In genomic region chr12:116878567-116879508, GRCh38 we compare ENCODE assay signal across 8 cellular contexts. TPM values are rescaled to one million over a fixed set of nuclear protein-coding genes. Genes with fewer than 3 reads are reported as not detected.
DNase-seq lines count a peak whose midpoint lies in the region; ATAC-seq and TF ChIP-seq lines count a peak whose summit lies in the region.

No MANE protein-coding gene starts in this region.

- H3K79me2 ChIP-seq in Karpas-422 (ENCODE audit: low read length) = no peaks in the 10 kb centered on the region

- CTCF ChIA-PET in CD8-positive, alpha-beta T cell (lab: Charles Lee) = interaction anchor here (0.7 kb wide), 1 partner anchor 25 kb away, joined by 3 read pairs; no protein-coding TSS in a partner anchor

- no peak for DNase-seq in CD8-positive, alpha-beta T cell
- DNase-seq in Karpas-422 (no peak), colonic mucosa (peak; percentile 62), natural killer cell (no peak), NCI-H2227 treated with DMSO at 0.1 percent for 48 hours (lab: John Stamatoyannopoulos, UW) (no peak), NCI-H1930 (lab: John Stamatoyannopoulos, UW) (no peak), NCI-H2107 (lab: John Stamatoyannopoulos, UW) (no peak), GM19238 (ENCODE audit: insufficient read length, low spot score) (no peak)

- H3K9me3 ChIP-seq in CD8-positive, alpha-beta T cell (ENCODE audit: low read length) = no peaks in the 10 kb centered on the region
- H3K9me3 ChIP-seq in Karpas-422 (ENCODE audit: low read length) (no peaks in the 10 kb centered on the region), colonic mucosa (no peaks in the 10 kb centered on the region)

- H3K27me3 Mint-ChIP-seq in CD8-positive, alpha-beta T cell (ENCODE audit: low read depth) = peaks cover 73% of the 10 kb centered on the region
- H3K27me3 Mint-ChIP-seq in natural killer cell (ENCODE audit: low read depth in 2 of 2) = peaks cover 67 to 81% of the 10 kb centered on the region in 2 donors

- H3K4me3 ChIP-seq in CD8-positive, alpha-beta T cell (ENCODE audit: low read depth, low read length) = peak overlapping the region; percentile 35
- H3K4me3 ChIP-seq in Karpas-422 (ENCODE audit: low read length) = peak overlapping the region; percentile 65
- peak overlapping the region; percentile 29 for H3K4me3 ChIP-seq in colonic mucosa

- no peaks in the 10 kb centered on the region for H4K20me1 ChIP-seq in Karpas-422 (ENCODE audit: insufficient read depth, low read depth, low read length)

- H3K9ac ChIP-seq in Karpas-422 (ENCODE audit: low read length) (peak overlapping the region; percentile 51), colonic mucosa (ENCODE audit: low read depth in 2 of 2, low read length in 2 of 2) (peak overlapping the region; percentile 12 to 15)

- H3K4me2 ChIP-seq in Karpas-422 (ENCODE audit: low read depth, low read length, poor library complexity, severe bottlenecking) = peak overlapping the region; percentile 77

- POLR2A ChIA-PET in CD8-positive, alpha-beta T cell (lab: Charles Lee) = no interaction called here

- H3K9me2 ChIP-seq in Karpas-422 (replicated peaks; ENCODE audit: insufficient read depth, low read length) = no peaks in the 10 kb centered on the region

- H3K4me1 ChIP-seq in CD8-positive, alpha-beta T cell (ENCODE audit: insufficient read depth, low read length) = peaks cover 37% of the 10 kb centered on the region
- H3K4me1 ChIP-seq in Karpas-422 (ENCODE audit: low read length) = peaks cover 31% of the 10 kb centered on the region
- H3K4me1 ChIP-seq in colonic mucosa = peaks cover 12% of the 10 kb centered on the region

- ATAC-seq in CD8-positive, alpha-beta T cell = no peak
- no peak for ATAC-seq in natural killer cell

- 0 out of 2 replicates have a peak overlapping the region, but pooled peaks have one; percentile 48 for H2AFZ ChIP-seq in Karpas-422 (ENCODE audit: low read length)

- H3K4me3 Mint-ChIP-seq in CD8-positive, alpha-beta T cell = peak overlapping the region; percentile 79
- H3K4me3 Mint-ChIP-seq in natural killer cell = peak overlapping the region; percentile 59

- H3K27me3 ChIP-seq in CD8-positive, alpha-beta T cell (ENCODE audit: insufficient read depth, low read length) = peaks cover 30% of the 10 kb centered on the region
- peaks cover 2% of the 10 kb centered on the region; the same call in 1 of the 2 replicates for H3K27me3 ChIP-seq in Karpas-422 (ENCODE audit: low read length)
- peaks cover 52% of the 10 kb centered on the region for H3K27me3 ChIP-seq in colonic mucosa

- peaks cover 35% of the 10 kb centered on the region for H3K4me1 Mint-ChIP-seq in CD8-positive, alpha-beta T cell (ENCODE audit: low read depth)
- peaks cover 18 to 25% of the 10 kb centered on the region in 2 donors for H3K4me1 Mint-ChIP-seq in natural killer cell

- intact Hi-C loops in CD8-positive, alpha-beta T cell (cut with DNase I, micrococcal nuclease) = no loop called here
- intact Hi-C loops in colonic mucosa (cut with DNase I) (no loop called here), natural killer cell (cut with micrococcal nuclease) (no loop called here)

- H3K36me3 ChIP-seq in CD8-positive, alpha-beta T cell (ENCODE audit: insufficient read depth, low read length) = no peaks in the 10 kb centered on the region
- H3K36me3 ChIP-seq in Karpas-422 (ENCODE audit: insufficient read depth, low read length) (no peaks in the 10 kb centered on the region), colonic mucosa (no peaks in the 10 kb centered on the region)

- H3K27ac ChIP-seq in CD8-positive, alpha-beta T cell (ENCODE audit: low read depth, low read length) = no peak overlapping the region
- H3K27ac ChIP-seq in Karpas-422 (ENCODE audit: low read length) (no peak overlapping the region), colonic mucosa (no peak overlapping the region)

- peaks cover 3% of the 10 kb centered on the region for H3K9me3 Mint-ChIP-seq in CD8-positive, alpha-beta T cell
- no peaks in the 10 kb centered on the region for H3K9me3 Mint-ChIP-seq in natural killer cell

- no peak for TF ChIP-seq CTCF in CD8-positive, alpha-beta T cell (IDR thresholded peaks at IDR 0.05)
- no peak for TF ChIP-seq CTCF in colonic mucosa (IDR thresholded peaks at IDR 0.05)
- TF ChIP-seq CTCF in natural killer cell (IDR thresholded peaks at IDR 0.05) = no peak

- H3K27ac Mint-ChIP-seq in CD8-positive, alpha-beta T cell = no peak overlapping the region
- H3K27ac Mint-ChIP-seq in natural killer cell = no peak overlapping the region

- H3K36me3 Mint-ChIP-seq in CD8-positive, alpha-beta T cell = no peaks in the 10 kb centered on the region
- H3K36me3 Mint-ChIP-seq in natural killer cell = no peaks in the 10 kb centered on the region

RNA-seq across cellular contexts. Expression of gene HRK, which starts 2.4 kb away (rescaled TPM):
- total RNA-seq in CD8-positive, alpha-beta T cell = under 1 TPM in 1 of 2 experiments, not detected in 1; 0.05 TPM
- 0.94 and 1.2 TPM in 2 replicates for total RNA-seq in Karpas-422 (2014; rRNA removed; shearing (Covaris generic); ENCODE audit: low replicate concordance)
- under 1 TPM; 0.19 to 0.52 TPM for total RNA-seq in colonic mucosa
- total RNA-seq in natural killer cell = under 1 TPM in 1 of 3 donors, not detected in 2; 0.15 TPM

RNA-seq across cellular contexts. Expression of gene FBXW8, which starts 31.9 kb away (rescaled TPM):
- 1 to 10 TPM; 5.6 to 6.5 TPM for total RNA-seq in CD8-positive, alpha-beta T cell
- total RNA-seq in Karpas-422 (2014; rRNA removed; shearing (Covaris generic); ENCODE audit: low replicate concordance) = 34.8 TPM in 2 replicates
- total RNA-seq in colonic mucosa (10 to 100 TPM; 11.1 to 13.7 TPM), natural killer cell (10 to 100 TPM; 11.5 to 16.0 (median 13.5) TPM)
